Comparison of ENCODE assay signal across 1 cellular context in the genomic region with DNA sequence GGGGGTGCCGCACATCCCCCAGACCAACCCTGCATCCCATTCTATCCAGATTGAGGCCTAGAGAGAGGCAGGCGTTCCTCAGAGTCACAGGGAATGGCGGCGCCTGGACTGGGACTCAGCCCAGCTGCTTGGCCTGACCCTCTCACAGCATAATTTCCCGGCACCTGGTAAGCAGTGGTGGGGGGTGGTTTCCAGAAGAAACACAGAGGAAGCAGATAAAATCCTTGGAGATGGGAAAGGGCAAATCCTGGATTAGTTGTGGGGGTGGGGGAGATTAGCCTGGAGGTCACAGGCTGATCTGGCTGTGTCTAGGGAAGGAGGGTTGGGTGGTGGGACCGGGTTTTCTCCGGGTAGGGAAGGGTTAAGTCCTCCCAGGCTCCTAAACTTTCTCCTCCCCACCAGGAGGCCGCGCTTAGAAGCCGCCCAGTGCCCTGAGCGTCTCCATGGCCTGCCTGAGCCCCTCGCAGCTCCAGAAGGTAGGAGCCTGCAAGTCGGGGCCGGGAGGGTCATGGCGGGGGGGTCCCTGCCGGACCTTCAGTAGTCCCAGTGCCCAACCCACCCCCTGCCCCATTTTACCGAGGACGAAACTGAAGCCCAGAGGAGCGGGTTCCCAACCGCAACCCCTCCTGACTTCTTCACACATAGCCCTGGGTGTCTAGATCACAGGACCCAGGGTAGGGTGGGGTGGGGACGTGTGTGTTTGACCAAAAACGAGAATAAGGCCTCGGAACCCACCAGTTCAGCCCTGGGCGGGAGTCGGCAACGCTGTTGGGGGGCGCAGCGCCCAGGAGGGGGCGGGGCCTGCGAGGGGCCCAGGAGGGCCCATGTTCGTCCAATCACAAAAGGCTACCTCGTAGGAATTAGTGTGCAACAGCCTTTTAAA.
TF ChIP-seq lines count a peak whose summit lies in the region.

No MANE protein-coding gene starts in this region.

TF ChIP-seq in HepG2, 621 proteins besides CTCF, POLR2A, EP300 and RAD21 (continued from another document and continues in another):
- TF ChIP-seq NPAS2 (CRISPR knock-in tag; IDR thresholded peaks at IDR 0.05; ENCODE audit: borderline replicate concordance) (no peak), NFYC (CRISPR knock-in tag; IDR thresholded peaks at IDR 0.05) (peak; percentile 64), FIP1L1 (IDR thresholded peaks at IDR 0.05; ENCODE audit: borderline replicate concordance, insufficient read depth, low read depth, low read length) (no peak), SUZ12 (IDR thresholded peaks at IDR 0.05; ENCODE audit: low read depth, low read length) (no peak), GATA4 (IDR thresholded peaks at IDR 0.05; ENCODE audit: borderline replicate concordance, low read depth) (no peak), TGIF2 (CRISPR knock-in tag; IDR thresholded peaks at IDR 0.05) (no peak), ZBTB8A (CRISPR knock-in tag; IDR thresholded peaks at IDR 0.05; ENCODE audit: borderline replicate concordance, low read depth) (peak; percentile 100), ERF (CRISPR knock-in tag; IDR thresholded peaks at IDR 0.05) (0 out of 2 replicates have a peak, but pooled peaks have one; percentile 46), ZNF34 (CRISPR knock-in tag; IDR thresholded peaks at IDR 0.05; ENCODE audit: borderline replicate concordance) (no peak), SIX1 (CRISPR knock-in tag; IDR thresholded peaks at IDR 0.05; ENCODE audit: borderline replicate concordance) (no peak), RXRB (CRISPR knock-in tag; IDR thresholded peaks at IDR 0.05; ENCODE audit: borderline replicate concordance) (no peak), RFXAP (CRISPR knock-in tag; IDR thresholded peaks at IDR 0.05; ENCODE audit: borderline replicate concordance) (0 out of 2 replicates have a peak, but pooled peaks have one; percentile 13), NFE2L1 (CRISPR knock-in tag; IDR thresholded peaks at IDR 0.05; ENCODE audit: borderline replicate concordance) (no peak), NAIF1 (CRISPR knock-in tag; IDR thresholded peaks at IDR 0.05; ENCODE audit: borderline replicate concordance) (peak; percentile 10; the same call in 1 of the 2 replicates), ZFP90 (CRISPR knock-in tag; IDR thresholded peaks at IDR 0.05; ENCODE audit: borderline replicate concordance) (0 out of 2 replicates have a peak, but pooled peaks have one; percentile 21), RELA (CRISPR knock-in tag; IDR thresholded peaks at IDR 0.05) (no peak), HOXD1 (CRISPR knock-in tag; IDR thresholded peaks at IDR 0.05) (no peak), ZNF644 (CRISPR knock-in tag; IDR thresholded peaks at IDR 0.05; ENCODE audit: low read depth) (no peak), ZNF333 (CRISPR knock-in tag; IDR thresholded peaks at IDR 0.05; ENCODE audit: borderline replicate concordance) (no peak), SOX6 (IDR thresholded peaks at IDR 0.05) (no peak), SOX6 (CRISPR knock-in tag; IDR thresholded peaks at IDR 0.05) (no peak), ZFP62 (CRISPR knock-in tag; IDR thresholded peaks at IDR 0.05) (no peak), ZNF468 (CRISPR knock-in tag; IDR thresholded peaks at IDR 0.05) (no peak), ZNF83 (CRISPR knock-in tag; IDR thresholded peaks at IDR 0.05; ENCODE audit: borderline replicate concordance) (no peak), KDM5A (IDR thresholded peaks at IDR 0.05; ENCODE audit: borderline replicate concordance, low read length) (no peak), RBFOX2 (IDR thresholded peaks at IDR 0.05; ENCODE audit: low read depth, low read length) (peak; percentile 73), ZNF75D (CRISPR knock-in tag; IDR thresholded peaks at IDR 0.05; ENCODE audit: borderline replicate concordance) (no peak), SCMH1 (CRISPR knock-in tag; IDR thresholded peaks at IDR 0.05; ENCODE audit: borderline replicate concordance) (no peak), FOSL2 (CRISPR knock-in tag; IDR thresholded peaks at IDR 0.05) (no peak), HMGA1 (CRISPR knock-in tag; conservative IDR thresholded peaks at IDR 0.05) (no peak), HOXA9 (CRISPR knock-in tag; IDR thresholded peaks at IDR 0.05; ENCODE audit: borderline replicate concordance) (no peak), ZNF501 (CRISPR knock-in tag; IDR thresholded peaks at IDR 0.05) (no peak), ZNF33A (CRISPR knock-in tag; IDR thresholded peaks at IDR 0.05; ENCODE audit: borderline replicate concordance) (no peak), GATAD2A (CRISPR knock-in tag; IDR thresholded peaks at IDR 0.05) (no peak), NFE2L2 (IDR thresholded peaks at IDR 0.05; ENCODE audit: low read length) (no peak), TAF15 (IDR thresholded peaks at IDR 0.05; ENCODE audit: low read depth, low read length, poor library complexity, severe bottlenecking) (no peak), ZSCAN9 (CRISPR knock-in tag; IDR thresholded peaks at IDR 0.05; ENCODE audit: borderline replicate concordance) (0 out of 2 replicates have a peak, but pooled peaks have one; percentile 10)
- TF ChIP-seq, protein P1, sequence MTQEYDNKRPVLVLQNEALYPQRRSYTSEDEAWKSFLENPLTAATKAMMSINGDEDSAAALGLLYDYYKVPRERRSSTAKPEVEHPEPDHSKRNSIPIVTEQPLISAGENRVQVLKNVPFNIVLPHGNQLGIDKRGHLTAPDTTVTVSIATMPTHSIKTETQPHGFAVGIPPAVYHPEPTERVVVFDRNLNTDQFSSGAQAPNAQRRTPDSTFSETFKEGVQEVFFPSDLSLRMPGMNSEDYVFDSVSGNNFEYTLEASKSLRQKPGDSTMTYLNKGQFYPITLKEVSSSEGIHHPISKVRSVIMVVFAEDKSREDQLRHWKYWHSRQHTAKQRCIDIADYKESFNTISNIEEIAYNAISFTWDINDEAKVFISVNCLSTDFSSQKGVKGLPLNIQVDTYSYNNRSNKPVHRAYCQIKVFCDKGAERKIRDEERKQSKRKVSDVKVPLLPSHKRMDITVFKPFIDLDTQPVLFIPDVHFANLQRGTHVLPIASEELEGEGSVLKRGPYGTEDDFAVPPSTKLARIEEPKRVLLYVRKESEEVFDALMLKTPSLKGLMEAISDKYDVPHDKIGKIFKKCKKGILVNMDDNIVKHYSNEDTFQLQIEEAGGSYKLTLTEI (CRISPR knock-in tag; conservative IDR thresholded peaks at IDR 0.05): no peak
- TF ChIP-seq, protein P2, sequence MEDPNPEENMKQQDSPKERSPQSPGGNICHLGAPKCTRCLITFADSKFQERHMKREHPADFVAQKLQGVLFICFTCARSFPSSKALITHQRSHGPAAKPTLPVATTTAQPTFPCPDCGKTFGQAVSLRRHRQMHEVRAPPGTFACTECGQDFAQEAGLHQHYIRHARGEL (CRISPR knock-in tag; IDR thresholded peaks at IDR 0.05): no peak
- TF ChIP-seq, protein P3, sequence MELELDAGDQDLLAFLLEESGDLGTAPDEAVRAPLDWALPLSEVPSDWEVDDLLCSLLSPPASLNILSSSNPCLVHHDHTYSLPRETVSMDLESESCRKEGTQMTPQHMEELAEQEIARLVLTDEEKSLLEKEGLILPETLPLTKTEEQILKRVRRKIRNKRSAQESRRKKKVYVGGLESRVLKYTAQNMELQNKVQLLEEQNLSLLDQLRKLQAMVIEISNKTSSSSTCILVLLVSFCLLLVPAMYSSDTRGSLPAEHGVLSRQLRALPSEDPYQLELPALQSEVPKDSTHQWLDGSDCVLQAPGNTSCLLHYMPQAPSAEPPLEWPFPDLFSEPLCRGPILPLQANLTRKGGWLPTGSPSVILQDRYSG (CRISPR knock-in tag; IDR thresholded peaks at IDR 0.05): no peak
- TF ChIP-seq, protein P4, sequence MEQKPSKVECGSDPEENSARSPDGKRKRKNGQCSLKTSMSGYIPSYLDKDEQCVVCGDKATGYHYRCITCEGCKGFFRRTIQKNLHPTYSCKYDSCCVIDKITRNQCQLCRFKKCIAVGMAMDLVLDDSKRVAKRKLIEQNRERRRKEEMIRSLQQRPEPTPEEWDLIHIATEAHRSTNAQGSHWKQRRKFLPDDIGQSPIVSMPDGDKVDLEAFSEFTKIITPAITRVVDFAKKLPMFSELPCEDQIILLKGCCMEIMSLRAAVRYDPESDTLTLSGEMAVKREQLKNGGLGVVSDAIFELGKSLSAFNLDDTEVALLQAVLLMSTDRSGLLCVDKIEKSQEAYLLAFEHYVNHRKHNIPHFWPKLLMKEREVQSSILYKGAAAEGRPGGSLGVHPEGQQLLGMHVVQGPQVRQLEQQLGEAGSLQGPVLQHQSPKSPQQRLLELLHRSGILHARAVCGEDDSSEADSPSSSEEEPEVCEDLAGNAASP (CRISPR knock-in tag; IDR thresholded peaks at IDR 0.05; ENCODE audit: borderline replicate concordance): no peak
- TF ChIP-seq, protein P5, sequence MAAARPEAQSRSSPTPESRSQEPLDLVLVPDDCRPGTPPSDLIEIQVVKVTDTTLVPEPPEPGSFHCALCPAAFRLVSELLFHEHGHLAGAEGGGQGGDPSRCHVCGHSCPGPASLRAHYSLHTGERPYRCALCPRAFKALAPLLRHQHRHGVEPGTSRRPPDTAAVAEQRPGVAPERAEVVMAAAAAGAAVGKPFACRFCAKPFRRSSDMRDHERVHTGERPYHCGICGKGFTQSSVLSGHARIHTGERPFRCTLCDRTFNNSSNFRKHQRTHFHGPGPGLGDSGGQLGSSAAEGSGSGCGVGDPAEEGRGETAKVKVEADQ (CRISPR knock-in tag; IDR thresholded peaks at IDR 0.05; ENCODE audit: borderline replicate concordance): no peak
- TF ChIP-seq, protein P6, sequence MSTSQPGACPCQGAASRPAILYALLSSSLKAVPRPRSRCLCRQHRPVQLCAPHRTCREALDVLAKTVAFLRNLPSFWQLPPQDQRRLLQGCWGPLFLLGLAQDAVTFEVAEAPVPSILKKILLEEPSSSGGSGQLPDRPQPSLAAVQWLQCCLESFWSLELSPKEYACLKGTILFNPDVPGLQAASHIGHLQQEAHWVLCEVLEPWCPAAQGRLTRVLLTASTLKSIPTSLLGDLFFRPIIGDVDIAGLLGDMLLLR (CRISPR knock-in tag; IDR thresholded peaks at IDR 0.05): no peak
- TF ChIP-seq, protein P7, sequence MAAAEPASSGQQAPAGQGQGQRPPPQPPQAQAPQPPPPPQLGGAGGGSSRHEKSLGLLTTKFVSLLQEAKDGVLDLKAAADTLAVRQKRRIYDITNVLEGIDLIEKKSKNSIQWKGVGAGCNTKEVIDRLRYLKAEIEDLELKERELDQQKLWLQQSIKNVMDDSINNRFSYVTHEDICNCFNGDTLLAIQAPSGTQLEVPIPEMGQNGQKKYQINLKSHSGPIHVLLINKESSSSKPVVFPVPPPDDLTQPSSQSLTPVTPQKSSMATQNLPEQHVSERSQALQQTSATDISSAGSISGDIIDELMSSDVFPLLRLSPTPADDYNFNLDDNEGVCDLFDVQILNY (CRISPR knock-in tag; conservative IDR thresholded peaks at IDR 0.05): no peak
- TF ChIP-seq, protein P8, sequence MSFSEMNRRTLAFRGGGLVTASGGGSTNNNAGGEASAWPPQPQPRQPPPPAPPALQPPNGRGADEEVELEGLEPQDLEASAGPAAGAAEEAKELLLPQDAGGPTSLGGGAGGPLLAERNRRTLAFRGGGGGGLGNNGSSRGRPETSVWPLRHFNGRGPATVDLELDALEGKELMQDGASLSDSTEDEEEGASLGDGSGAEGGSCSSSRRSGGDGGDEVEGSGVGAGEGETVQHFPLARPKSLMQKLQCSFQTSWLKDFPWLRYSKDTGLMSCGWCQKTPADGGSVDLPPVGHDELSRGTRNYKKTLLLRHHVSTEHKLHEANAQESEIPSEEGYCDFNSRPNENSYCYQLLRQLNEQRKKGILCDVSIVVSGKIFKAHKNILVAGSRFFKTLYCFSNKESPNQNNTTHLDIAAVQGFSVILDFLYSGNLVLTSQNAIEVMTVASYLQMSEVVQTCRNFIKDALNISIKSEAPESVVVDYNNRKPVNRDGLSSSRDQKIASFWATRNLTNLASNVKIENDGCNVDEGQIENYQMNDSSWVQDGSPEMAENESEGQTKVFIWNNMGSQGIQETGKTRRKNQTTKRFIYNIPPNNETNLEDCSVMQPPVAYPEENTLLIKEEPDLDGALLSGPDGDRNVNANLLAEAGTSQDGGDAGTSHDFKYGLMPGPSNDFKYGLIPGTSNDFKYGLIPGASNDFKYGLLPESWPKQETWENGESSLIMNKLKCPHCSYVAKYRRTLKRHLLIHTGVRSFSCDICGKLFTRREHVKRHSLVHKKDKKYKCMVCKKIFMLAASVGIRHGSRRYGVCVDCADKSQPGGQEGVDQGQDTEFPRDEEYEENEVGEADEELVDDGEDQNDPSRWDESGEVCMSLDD (CRISPR knock-in tag; IDR thresholded peaks at IDR 0.05; ENCODE audit: borderline replicate concordance): 0 out of 2 replicates have a peak, but pooled peaks have one; percentile 24
- TF ChIP-seq, protein P9, sequence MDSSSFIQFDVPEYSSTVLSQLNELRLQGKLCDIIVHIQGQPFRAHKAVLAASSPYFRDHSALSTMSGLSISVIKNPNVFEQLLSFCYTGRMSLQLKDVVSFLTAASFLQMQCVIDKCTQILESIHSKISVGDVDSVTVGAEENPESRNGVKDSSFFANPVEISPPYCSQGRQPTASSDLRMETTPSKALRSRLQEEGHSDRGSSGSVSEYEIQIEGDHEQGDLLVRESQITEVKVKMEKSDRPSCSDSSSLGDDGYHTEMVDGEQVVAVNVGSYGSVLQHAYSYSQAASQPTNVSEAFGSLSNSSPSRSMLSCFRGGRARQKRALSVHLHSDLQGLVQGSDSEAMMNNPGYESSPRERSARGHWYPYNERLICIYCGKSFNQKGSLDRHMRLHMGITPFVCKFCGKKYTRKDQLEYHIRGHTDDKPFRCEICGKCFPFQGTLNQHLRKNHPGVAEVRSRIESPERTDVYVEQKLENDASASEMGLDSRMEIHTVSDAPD (CRISPR knock-in tag; IDR thresholded peaks at IDR 0.05): no peak
- TF ChIP-seq, protein P10, sequence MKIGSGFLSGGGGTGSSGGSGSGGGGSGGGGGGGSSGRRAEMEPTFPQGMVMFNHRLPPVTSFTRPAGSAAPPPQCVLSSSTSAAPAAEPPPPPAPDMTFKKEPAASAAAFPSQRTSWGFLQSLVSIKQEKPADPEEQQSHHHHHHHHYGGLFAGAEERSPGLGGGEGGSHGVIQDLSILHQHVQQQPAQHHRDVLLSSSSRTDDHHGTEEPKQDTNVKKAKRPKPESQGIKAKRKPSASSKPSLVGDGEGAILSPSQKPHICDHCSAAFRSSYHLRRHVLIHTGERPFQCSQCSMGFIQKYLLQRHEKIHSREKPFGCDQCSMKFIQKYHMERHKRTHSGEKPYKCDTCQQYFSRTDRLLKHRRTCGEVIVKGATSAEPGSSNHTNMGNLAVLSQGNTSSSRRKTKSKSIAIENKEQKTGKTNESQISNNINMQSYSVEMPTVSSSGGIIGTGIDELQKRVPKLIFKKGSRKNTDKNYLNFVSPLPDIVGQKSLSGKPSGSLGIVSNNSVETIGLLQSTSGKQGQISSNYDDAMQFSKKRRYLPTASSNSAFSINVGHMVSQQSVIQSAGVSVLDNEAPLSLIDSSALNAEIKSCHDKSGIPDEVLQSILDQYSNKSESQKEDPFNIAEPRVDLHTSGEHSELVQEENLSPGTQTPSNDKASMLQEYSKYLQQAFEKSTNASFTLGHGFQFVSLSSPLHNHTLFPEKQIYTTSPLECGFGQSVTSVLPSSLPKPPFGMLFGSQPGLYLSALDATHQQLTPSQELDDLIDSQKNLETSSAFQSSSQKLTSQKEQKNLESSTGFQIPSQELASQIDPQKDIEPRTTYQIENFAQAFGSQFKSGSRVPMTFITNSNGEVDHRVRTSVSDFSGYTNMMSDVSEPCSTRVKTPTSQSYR (CRISPR knock-in tag; IDR thresholded peaks at IDR 0.05; ENCODE audit: borderline replicate concordance): no peak
- TF ChIP-seq, protein P11, sequence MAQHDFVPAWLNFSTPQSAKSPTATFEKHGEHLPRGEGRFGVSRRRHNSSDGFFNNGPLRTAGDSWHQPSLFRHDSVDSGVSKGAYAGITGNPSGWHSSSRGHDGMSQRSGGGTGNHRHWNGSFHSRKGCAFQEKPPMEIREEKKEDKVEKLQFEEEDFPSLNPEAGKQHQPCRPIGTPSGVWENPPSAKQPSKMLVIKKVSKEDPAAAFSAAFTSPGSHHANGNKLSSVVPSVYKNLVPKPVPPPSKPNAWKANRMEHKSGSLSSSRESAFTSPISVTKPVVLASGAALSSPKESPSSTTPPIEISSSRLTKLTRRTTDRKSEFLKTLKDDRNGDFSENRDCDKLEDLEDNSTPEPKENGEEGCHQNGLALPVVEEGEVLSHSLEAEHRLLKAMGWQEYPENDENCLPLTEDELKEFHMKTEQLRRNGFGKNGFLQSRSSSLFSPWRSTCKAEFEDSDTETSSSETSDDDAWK (CRISPR knock-in tag; IDR thresholded peaks at IDR 0.05): no peak
